Comparison of ENCODE assay signal across 1 cellular context in the genomic region with DNA sequence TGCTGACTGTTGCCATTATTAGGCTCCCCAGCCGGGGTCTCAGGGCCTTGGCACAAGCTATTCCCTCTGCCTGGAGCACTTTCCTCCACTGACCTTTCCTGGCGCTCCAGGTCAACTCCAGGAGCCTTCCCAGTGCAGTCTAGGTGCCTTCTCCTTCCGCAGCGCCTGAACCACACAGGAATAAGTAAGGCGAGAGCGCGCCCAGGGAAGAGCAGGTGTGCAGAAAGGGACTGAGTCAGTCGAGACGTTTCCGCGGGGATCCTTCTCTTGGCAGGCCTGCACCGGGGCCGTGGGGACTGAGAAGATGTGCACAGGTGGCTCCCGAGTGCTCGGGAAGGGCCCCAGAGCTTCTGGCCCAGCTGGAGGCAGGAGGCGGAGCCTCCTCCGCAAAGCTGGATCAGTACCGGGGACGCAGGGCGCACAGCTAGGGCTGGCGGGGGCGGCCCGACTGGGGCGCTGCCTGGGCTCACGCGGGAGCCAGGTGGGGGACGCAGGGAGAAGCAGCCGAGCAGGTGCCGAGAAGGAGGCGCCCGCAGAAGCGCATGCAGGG.
TF ChIP-seq lines count a peak whose summit lies in the region.

No MANE protein-coding gene starts in this region.

TF ChIP-seq in HepG2, 621 proteins besides CTCF, POLR2A, EP300 and RAD21:
- TF ChIP-seq, protein P1, sequence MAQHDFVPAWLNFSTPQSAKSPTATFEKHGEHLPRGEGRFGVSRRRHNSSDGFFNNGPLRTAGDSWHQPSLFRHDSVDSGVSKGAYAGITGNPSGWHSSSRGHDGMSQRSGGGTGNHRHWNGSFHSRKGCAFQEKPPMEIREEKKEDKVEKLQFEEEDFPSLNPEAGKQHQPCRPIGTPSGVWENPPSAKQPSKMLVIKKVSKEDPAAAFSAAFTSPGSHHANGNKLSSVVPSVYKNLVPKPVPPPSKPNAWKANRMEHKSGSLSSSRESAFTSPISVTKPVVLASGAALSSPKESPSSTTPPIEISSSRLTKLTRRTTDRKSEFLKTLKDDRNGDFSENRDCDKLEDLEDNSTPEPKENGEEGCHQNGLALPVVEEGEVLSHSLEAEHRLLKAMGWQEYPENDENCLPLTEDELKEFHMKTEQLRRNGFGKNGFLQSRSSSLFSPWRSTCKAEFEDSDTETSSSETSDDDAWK (CRISPR knock-in tag; IDR thresholded peaks at IDR 0.05): no peak
- TF ChIP-seq ZNF264 (CRISPR knock-in tag; IDR thresholded peaks at IDR 0.05) (no peak), FOXK2 (IDR thresholded peaks at IDR 0.05) (no peak), ZKSCAN5 (CRISPR knock-in tag; IDR thresholded peaks at IDR 0.05) (no peak), ZNF17 (CRISPR knock-in tag; IDR thresholded peaks at IDR 0.05) (0 out of 2 replicates have a peak, but pooled peaks have one; percentile 36), KDM5B (CRISPR knock-in tag; IDR thresholded peaks at IDR 0.05; ENCODE audit: borderline replicate concordance) (no peak), HOXD1 (CRISPR knock-in tag; IDR thresholded peaks at IDR 0.05) (no peak), AGO2 (optimal IDR thresholded peaks at IDR 0.05; ENCODE audit: low read depth, low read length) (peak; percentile 17)
- TF ChIP-seq, protein P2, sequence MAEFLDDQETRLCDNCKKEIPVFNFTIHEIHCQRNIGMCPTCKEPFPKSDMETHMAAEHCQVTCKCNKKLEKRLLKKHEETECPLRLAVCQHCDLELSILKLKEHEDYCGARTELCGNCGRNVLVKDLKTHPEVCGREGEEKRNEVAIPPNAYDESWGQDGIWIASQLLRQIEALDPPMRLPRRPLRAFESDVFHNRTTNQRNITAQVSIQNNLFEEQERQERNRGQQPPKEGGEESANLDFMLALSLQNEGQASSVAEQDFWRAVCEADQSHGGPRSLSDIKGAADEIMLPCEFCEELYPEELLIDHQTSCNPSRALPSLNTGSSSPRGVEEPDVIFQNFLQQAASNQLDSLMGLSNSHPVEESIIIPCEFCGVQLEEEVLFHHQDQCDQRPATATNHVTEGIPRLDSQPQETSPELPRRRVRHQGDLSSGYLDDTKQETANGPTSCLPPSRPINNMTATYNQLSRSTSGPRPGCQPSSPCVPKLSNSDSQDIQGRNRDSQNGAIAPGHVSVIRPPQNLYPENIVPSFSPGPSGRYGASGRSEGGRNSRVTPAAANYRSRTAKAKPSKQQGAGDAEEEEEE (CRISPR knock-in tag; IDR thresholded peaks at IDR 0.05; ENCODE audit: borderline replicate concordance): no peak
- TF ChIP-seq, protein P3, sequence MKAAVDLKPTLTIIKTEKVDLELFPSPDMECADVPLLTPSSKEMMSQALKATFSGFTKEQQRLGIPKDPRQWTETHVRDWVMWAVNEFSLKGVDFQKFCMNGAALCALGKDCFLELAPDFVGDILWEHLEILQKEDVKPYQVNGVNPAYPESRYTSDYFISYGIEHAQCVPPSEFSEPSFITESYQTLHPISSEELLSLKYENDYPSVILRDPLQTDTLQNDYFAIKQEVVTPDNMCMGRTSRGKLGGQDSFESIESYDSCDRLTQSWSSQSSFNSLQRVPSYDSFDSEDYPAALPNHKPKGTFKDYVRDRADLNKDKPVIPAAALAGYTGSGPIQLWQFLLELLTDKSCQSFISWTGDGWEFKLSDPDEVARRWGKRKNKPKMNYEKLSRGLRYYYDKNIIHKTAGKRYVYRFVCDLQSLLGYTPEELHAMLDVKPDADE (CRISPR knock-in tag; IDR thresholded peaks at IDR 0.05): no peak
- TF ChIP-seq, protein P4, sequence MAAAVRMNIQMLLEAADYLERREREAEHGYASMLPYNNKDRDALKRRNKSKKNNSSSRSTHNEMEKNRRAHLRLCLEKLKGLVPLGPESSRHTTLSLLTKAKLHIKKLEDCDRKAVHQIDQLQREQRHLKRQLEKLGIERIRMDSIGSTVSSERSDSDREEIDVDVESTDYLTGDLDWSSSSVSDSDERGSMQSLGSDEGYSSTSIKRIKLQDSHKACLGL (CRISPR knock-in tag; IDR thresholded peaks at IDR 0.05): peak; percentile 0; the same call in 1 of the 2 replicates
